Comparison of ENCODE assay signal across 28 cellular contexts in genomic region chr20:37961016-37961415, GRCh38. TPM values are rescaled to one million over a fixed set of nuclear protein-coding genes. Genes with fewer than 3 reads are reported as not detected.
"Had no signal": no experiment of that assay in that cellular context is flagged by ENCODE, and none has a peak within 500 bp of the region (broad histone marks: within the 10 kb centered on the region; RNA-seq: fewer than 3 reads in every experiment).

No MANE protein-coding gene starts in this region.

- DNase-seq: activated CD4-positive, alpha-beta memory T cell treated with anti-CD3 and anti-CD28 coated beads, Interleukin-2, amount 10 ng/mL, durations not matched to agents 7 days and 5 days; activated CD4-positive, alpha-beta T cell treated with anti-CD3 and anti-CD28 coated beads for 1 hour; activated CD4-positive, alpha-beta T cell treated with anti-CD3 and anti-CD28 coated beads for 4 hours; activated CD4-positive, alpha-beta T cell treated with anti-CD3 and anti-CD28 coated beads, Interleukin-2, amount 10 ng/mL, durations not matched to agents 7 days and 5 days; activated CD4-positive, alpha-beta T cell treated with anti-CD3 and anti-CD28 coated beads, Interleukin-2, amount 50 U/mL, for 4 hours; activated CD8-positive, alpha-beta memory T cell treated with anti-CD3 and anti-CD28 coated beads, Interleukin-2, amount 50 U/mL, for 48 hours; activated gamma-delta T cell; activated naive CD4-positive, alpha-beta T cell; activated naive CD4-positive, alpha-beta T cell treated with anti-CD3 and anti-CD28 coated beads, Interleukin-2, amount 10 ng/mL, durations not matched to agents 7 days and 5 days; activated naive CD8-positive, alpha-beta T cell treated with anti-CD3 and anti-CD28 coated beads, Interleukin-2, amount 10 ng/mL, durations not matched to agents 7 days and 5 days; activated T-cell treated with anti-CD3 and anti-CD28 coated beads for 4 hours; activated T-cell treated with anti-CD3 and anti-CD28 coated beads, Interleukin-2, amount 50 U/mL, for 72 hours; amniotic stem cell; aorta; body of pancreas; caudate nucleus; cortex of kidney; dermis blood vessel endothelial cell; effector CD4-positive, alpha-beta T cell; effector memory CD8-positive, alpha-beta T cell; erythroblast; foreskin melanocyte; T-helper 2 cell had no signal

- H3K4me1 ChIP-seq: body of pancreas, esophagus muscularis mucosa, gastroesophageal sphincter had no signal

- H3K4me3 ChIP-seq: body of pancreas, esophagus muscularis mucosa, gastroesophageal sphincter had no signal

- ATAC-seq: activated naive CD4-positive, alpha-beta T cell treated with anti-CD3 and anti-CD28 coated beads, Interleukin-2, amount 50 U/mL, for 72 hours; activated T-cell treated with anti-CD3 and anti-CD28 coated beads, Interleukin-2, amount 50 U/mL, for 72 hours; body of pancreas; effector memory CD8-positive, alpha-beta T cell; gastroesophageal sphincter; WTC11 had no signal

- H3K27ac ChIP-seq: body of pancreas, esophagus muscularis mucosa, gastroesophageal sphincter had no signal

- FAIRE-seq: colon had no signal

- H3K36me3 ChIP-seq: esophagus muscularis mucosa, gastroesophageal sphincter had no signal

- H3K9me3 ChIP-seq: body of pancreas had no signal

- H3K27me3 ChIP-seq: body of pancreas, esophagus muscularis mucosa, gastroesophageal sphincter had no signal

RNA-seq across cellular contexts. Expression of gene VSTM2L, which starts 58.1 kb away (rescaled TPM):
- total RNA-seq: activated CD4-positive, alpha-beta T cell treated with anti-CD3 and anti-CD28 coated beads, Interleukin-2, amount 10 ng/mL, durations not matched to agents 7 days and 5 days; activated naive CD8-positive, alpha-beta T cell treated with anti-CD3 and anti-CD28 coated beads, Interleukin-2, amount 10 ng/mL, durations not matched to agents 7 days and 5 days had no signal
- polyA plus RNA-seq: aorta had no signal
